In the genomic region with DNA sequence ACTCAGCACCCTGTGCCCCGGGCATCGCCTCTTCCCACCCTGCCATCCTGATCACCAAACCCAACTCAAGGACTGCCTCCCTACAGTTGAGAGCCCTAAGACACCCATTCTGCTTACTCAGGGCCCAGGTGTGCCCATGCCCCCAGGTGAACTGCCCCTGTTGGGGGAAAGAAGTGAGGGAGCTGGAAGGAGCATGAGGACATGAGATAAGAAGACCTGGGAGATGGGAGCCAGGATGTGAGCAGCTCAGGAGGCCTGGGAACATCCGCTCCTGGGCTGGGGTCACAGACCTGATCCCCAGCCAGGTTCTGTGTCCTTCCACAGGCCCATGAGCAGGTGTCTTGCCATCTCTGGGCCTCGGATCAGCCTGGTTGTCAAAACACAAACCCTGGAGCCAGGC, we compare ENCODE assay signal across 21 cellular contexts. TPM values are rescaled to one million over a fixed set of nuclear protein-coding genes. Genes with fewer than 3 reads are reported as not detected.
DNase-seq lines count a peak whose midpoint lies in the region; ATAC-seq, FAIRE-seq and TF ChIP-seq lines count a peak whose summit lies in the region.
"Had no signal": no experiment of that assay in that cellular context is flagged by ENCODE, and none has a peak within 500 bp of the region (broad histone marks: within the 10 kb centered on the region; RNA-seq: fewer than 3 reads in every experiment).

No MANE protein-coding gene starts in this region.

- no peaks in the 10 kb centered on the region for H3K27me3 Mint-ChIP-seq in mesothelial cell of epicardium (ENCODE audit: low read depth)

- H3K14ac ChIP-seq in H1 (ENCODE audit: insufficient read length), result no peak overlapping the region

- no peak overlapping the region for H3K27ac Mint-ChIP-seq in mesothelial cell of epicardium
- H3K27ac Mint-ChIP-seq: activated CD4-positive, alpha-beta T cell treated with anti-CD3 and anti-CD28 coated beads, Interleukin-2, amount 10 ng/mL, durations not matched to agents 24 days and 14 days had no signal

- H2BK20ac ChIP-seq in H1 (ENCODE audit: low read length), result no peak overlapping the region

- no peaks in the 10 kb centered on the region for H3K9me3 Mint-ChIP-seq in mesothelial cell of epicardium
- H3K9me3 Mint-ChIP-seq: activated CD4-positive, alpha-beta T cell treated with anti-CD3 and anti-CD28 coated beads, Interleukin-2, amount 10 ng/mL, durations not matched to agents 24 days and 14 days; activated naive CD4-positive, alpha-beta T cell treated with anti-CD3 and anti-CD28 coated beads, Interleukin-2, amount 50 U/mL, for 72 hours; CD8-positive, alpha-beta memory T cell; naive thymus-derived CD4-positive, alpha-beta T cell had no signal

- H2AFZ ChIP-seq in H1 (ENCODE audit: low read length) (no peak overlapping the region), osteoblast (ENCODE audit: low read length) (no peak overlapping the region)

- H3K79me1 ChIP-seq in H1 (ENCODE audit: low read depth, low read length), result no peaks in the 10 kb centered on the region

- ATAC-seq in upper lobe of left lung (ENCODE audit: low FRiP score in 2 of 2), result no peak
- ATAC-seq: activated naive CD4-positive, alpha-beta T cell treated with anti-CD3 and anti-CD28 coated beads, Interleukin-2, amount 50 U/mL, for 72 hours; naive thymus-derived CD4-positive, alpha-beta T cell had no signal

- no peak overlapping the region for H4K8ac ChIP-seq in H1 (ENCODE audit: extremely low read depth, insufficient read depth, low read length)

- H3K9ac ChIP-seq in H1 (replicated peaks in 1 of 4; ENCODE audit: extremely low read depth in 1 of 4, low read depth in 3 of 4, low read length in 3 of 4), result no peak overlapping the region

- H3K79me2 ChIP-seq in H1 (ENCODE audit: control insufficient read depth in 1 of 2, insufficient read depth in 2 of 2, low read length in 2 of 2) (no peaks in the 10 kb centered on the region), osteoblast (ENCODE audit: insufficient read depth, low read length) (no peaks in the 10 kb centered on the region)

- intact Hi-C loops in left ventricle myocardium inferior (cut with micrococcal nuclease), result no loop called here
- intact Hi-C loops in cardiac septum (cut with DNase I), result no loop called here

- peak overlapping the region; percentile 75 for H4K91ac ChIP-seq in H1 (replicated peaks; ENCODE audit: insufficient read length, low read length)

- peaks cover 4% of the 10 kb centered on the region for H3K36me3 Mint-ChIP-seq in mesothelial cell of epicardium
- H3K36me3 Mint-ChIP-seq: activated naive CD4-positive, alpha-beta T cell treated with anti-CD3 and anti-CD28 coated beads, Interleukin-2, amount 50 U/mL, for 72 hours; CD8-positive, alpha-beta memory T cell; naive thymus-derived CD4-positive, alpha-beta T cell had no signal

- no peak overlapping the region for H2BK15ac ChIP-seq in H1 (ENCODE audit: low read length)

- no peaks in the 10 kb centered on the region for H3K23me2 ChIP-seq in H1 (ENCODE audit: low read depth, low read length)

- DNase-seq in left ventricle myocardium inferior (no peak), cardiac septum (ENCODE audit: low spot score) (no peak), H1 (ENCODE audit: low read depth in 1 of 2, low spot score in 2 of 2) (no peak), osteoblast (ENCODE audit: insufficient read length, low spot score, missing footprints) (peak; percentile 84), upper lobe of left lung (no peak), glomerular visceral epithelial cell (ENCODE audit: extremely low spot score) (no peak), mesothelial cell of epicardium (ENCODE audit: low spot score in 2 of 2, unreplicated experiment in 2 of 2) (no peak), KBM-7 (no peak)
- DNase-seq: activated CD4-positive, alpha-beta T cell treated with anti-CD3 and anti-CD28 coated beads, Interleukin-2, amount 10 ng/mL, durations not matched to agents 24 days and 14 days; CD8-positive, alpha-beta memory T cell; cortex of kidney; DMS79 treated with DMSO at 0.1 percent for 48 hours; glutamatergic neuron; naive thymus-derived CD4-positive, alpha-beta T cell; NCI-H1417 treated with DMSO at 0.1 percent for 48 hours; NCI-H526 treated with DMSO at 0.1 percent for 48 hours; OCI-M1; stimulated activated CD4-positive, alpha-beta T cell treated with anti-CD3 and anti-CD28 coated beads, Interleukin-4, amount 100 ng/mL, for 4 hours had no signal

- CTCF ChIA-PET in H1 (lab: Charles Lee; ENCODE audit: partially characterized antibody), result interaction anchor here (0.7 to 64.6 kb wide), 9 partner anchors 17 to 86 kb away, joined by 3 to 2442 read pairs (median 3); a partner anchor contains a TSS

- H3K27ac ChIP-seq in left ventricle myocardium inferior (replicated peaks) (peak overlapping the region; percentile 90), H1 (ENCODE audit: low read depth, low read length) (no peak overlapping the region), osteoblast (ENCODE audit: low read depth, low read length) (peak overlapping the region; percentile 52), upper lobe of left lung (peak overlapping the region in 3 of 4 donors; percentile 66 to 90 (median 77))

- H4K5ac ChIP-seq in H1 (ENCODE audit: insufficient read length, low read depth, low read length), result no peak overlapping the region

- no peak overlapping the region for H3K56ac ChIP-seq in H1 (replicated peaks; ENCODE audit: insufficient read length, low read depth, low read length)

- no peak for TF ChIP-seq RAD21 in H1 (IDR thresholded peaks at IDR 0.05 in 1 of 2, conservative IDR thresholded peaks at IDR 0.05 in 1 of 2; ENCODE audit: low read depth in 2 of 2, low read length in 2 of 2)

- no peak overlapping the region for H2BK12ac ChIP-seq in H1 (ENCODE audit: low read depth, low read length)

- H3K4me3 Mint-ChIP-seq in mesothelial cell of epicardium, result no peak overlapping the region
- H3K4me3 Mint-ChIP-seq: activated CD4-positive, alpha-beta T cell treated with anti-CD3 and anti-CD28 coated beads, Interleukin-2, amount 10 ng/mL, durations not matched to agents 24 days and 14 days; CD8-positive, alpha-beta memory T cell; naive thymus-derived CD4-positive, alpha-beta T cell had no signal

- FAIRE-seq in H1 (lab: Jason Lieb, UNC), result no peak

- in situ Hi-C loops in KBM-7 (cut with MboI; ENCODE audit: low pct_unique_long_range_greater_than_20kb, low sequenced_read_pairs), result no loop called here

- 87% methylated on average over 4 of the region's 4 CpGs; no CpG with 5 or more reads in 1 of the 2 experiments for WGBS in H1 (ENCODE audit: extremely low coverage in 1 of 2, insufficient coverage in 1 of 2, insufficient read length in 1 of 2, insufficient replicate concordance in 2 of 2, low coverage in 1 of 2, low lambda C conversion rate in 2 of 2, missing lambda C conversion rate in 1 of 2), 2 experiments
- WGBS in upper lobe of left lung, 2 donors, result 80 to 88% methylated on average over 4 of the region's 4 CpGs

- H2BK5ac ChIP-seq in H1 (ENCODE audit: low read depth, low read length), result no peak overlapping the region; the same call in 1 of the 2 replicates

- H3K9me3 ChIP-seq in left ventricle myocardium inferior (replicated peaks), result no peaks in the 10 kb centered on the region
- H3K9me3 ChIP-seq in H1 (ENCODE audit: insufficient read depth in 2 of 2, low read depth in 1 of 2, low read length in 1 of 2), result no peaks in the 10 kb centered on the region
- H3K9me3 ChIP-seq in osteoblast (ENCODE audit: low read depth, low read length), result no peaks in the 10 kb centered on the region
- H3K9me3 ChIP-seq in upper lobe of left lung, result no peaks in the 10 kb centered on the region
- H3K9me3 ChIP-seq: tibial nerve had no signal

- peaks cover 25% of the 10 kb centered on the region for H3K36me3 ChIP-seq in left ventricle myocardium inferior
- H3K36me3 ChIP-seq in H1 (ENCODE audit: control insufficient read depth in 2 of 4, insufficient read depth in 4 of 4, low read length in 3 of 4), result no peaks in the 10 kb centered on the region
- no peaks in the 10 kb centered on the region for H3K36me3 ChIP-seq in osteoblast (ENCODE audit: insufficient read depth, low read length)
- peaks cover 0 to 43% (median 23%) of the 10 kb centered on the region in 4 donors for H3K36me3 ChIP-seq in upper lobe of left lung

- POLR2A ChIA-PET in H1 (lab: Charles Lee; ENCODE audit: partially characterized antibody), result interaction anchor here (0.6 to 1.7 kb wide), 8 partner anchors 9 to 85 kb away, joined by 3 to 6 read pairs (median 4); a partner anchor contains a TSS

- no peak for TF ChIP-seq CTCF in left ventricle myocardium inferior (IDR thresholded peaks at IDR 0.05; ENCODE audit: borderline replicate concordance)
- no peak for TF ChIP-seq CTCF in H1 (IDR thresholded peaks at IDR 0.05; ENCODE audit: control extremely low read depth in 1 of 3, insufficient read depth in 1 of 3, low read depth in 1 of 3, low read length in 3 of 3)
- no peak for TF ChIP-seq CTCF in osteoblast (IDR thresholded peaks at IDR 0.05; ENCODE audit: extremely low read depth, low read depth, low read length)
- TF ChIP-seq CTCF in upper lobe of left lung (IDR thresholded peaks at IDR 0.05), result no peak
- TF ChIP-seq CTCF in mesothelial cell of epicardium (IDR thresholded peaks at IDR 0.05; ENCODE audit: unreplicated experiment), result no peak

- H2AK5ac ChIP-seq in H1 (ENCODE audit: low read depth, low read length), result no peak overlapping the region; the same call in 1 of the 2 replicates

- H3K4me3 ChIP-seq in left ventricle myocardium inferior (no peak overlapping the region), H1 (ENCODE audit: extremely low read depth in 1 of 4, insufficient read depth in 2 of 4, low read depth in 3 of 4, low read length in 4 of 4) (no peak overlapping the region), osteoblast (ENCODE audit: insufficient read depth, low read length) (no peak overlapping the region), upper lobe of left lung (no peak overlapping the region)
- H3K4me3 ChIP-seq: tibial nerve had no signal

- H3K4me1 Mint-ChIP-seq in mesothelial cell of epicardium, result peaks cover 41% of the 10 kb centered on the region

- no peak overlapping the region for H3K23ac ChIP-seq in H1 (ENCODE audit: insufficient read length)

- H3K4me1 ChIP-seq in left ventricle myocardium inferior (peaks cover 64% of the 10 kb centered on the region), H1 (replicated peaks in 1 of 4; ENCODE audit: control insufficient read depth in 3 of 4, insufficient read depth in 4 of 4, low read length in 3 of 4) (peaks cover 6 to 13% (median 7%) of the 10 kb centered on the region in 4 experiments), osteoblast (ENCODE audit: insufficient read depth, low read length) (peaks cover 28% of the 10 kb centered on the region), upper lobe of left lung (peaks cover 45 to 55% (median 48%) of the 10 kb centered on the region in 4 donors)

- no peak overlapping the region for H3K4me2 ChIP-seq in H1 (ENCODE audit: insufficient read depth in 1 of 2, low read depth in 2 of 2, low read length in 2 of 2)
- no peak overlapping the region for H3K4me2 ChIP-seq in osteoblast (ENCODE audit: insufficient read depth, low read length)

- no peak overlapping the region for H2BK120ac ChIP-seq in H1 (replicated peaks; ENCODE audit: low read depth, low read length)

- no peaks in the 10 kb centered on the region for H3K27me3 ChIP-seq in left ventricle myocardium inferior (ENCODE audit: low read depth)
- no peaks in the 10 kb centered on the region for H3K27me3 ChIP-seq in H1 (replicated peaks in 1 of 4; ENCODE audit: control insufficient read depth in 3 of 4, extremely low read depth in 1 of 4, insufficient read depth in 3 of 4, low read length in 3 of 4)
- no peaks in the 10 kb centered on the region for H3K27me3 ChIP-seq in osteoblast (ENCODE audit: insufficient read depth, low read length)
- H3K27me3 ChIP-seq in upper lobe of left lung, result no peaks in the 10 kb centered on the region
- H3K27me3 ChIP-seq: tibial nerve had no signal

- H3K4ac ChIP-seq in H1 (replicated peaks; ENCODE audit: insufficient read length, low read depth, low read length), result no peak overlapping the region

- TF ChIP-seq POLR2A in H1 (IDR thresholded peaks at IDR 0.05; ENCODE audit: control extremely low read depth in 1 of 2, low read depth in 2 of 2, low read length in 2 of 2) (no peak), upper lobe of left lung (IDR thresholded peaks at IDR 0.05) (no peak)

- no peak overlapping the region for H3K18ac ChIP-seq in H1 (ENCODE audit: extremely low read depth, low read length)

- no peaks in the 10 kb centered on the region for H4K20me1 ChIP-seq in H1 (replicated peaks in 1 of 2; ENCODE audit: control insufficient read depth in 1 of 2, insufficient read depth in 2 of 2, low read length in 2 of 2)
- no peaks in the 10 kb centered on the region for H4K20me1 ChIP-seq in osteoblast (ENCODE audit: insufficient read depth, low read length)

- TF ChIP-seq EP300 in H1 (IDR thresholded peaks at IDR 0.05; ENCODE audit: borderline replicate concordance in 1 of 2, low read depth in 2 of 2, low read length in 2 of 2) (no peak), upper lobe of left lung (IDR thresholded peaks at IDR 0.05) (no peak)

RNA-seq across cellular contexts. Expression of a gene that starts 6.6 kb away (rescaled TPM):
- total RNA-seq in left ventricle myocardium inferior (34.8 TPM), cardiac septum (26.3 TPM), osteoblast (3.5 and 4.3 TPM in 2 replicates), upper lobe of left lung (10 to 100 TPM; 19.0 to 94.0 (median 52.1) TPM), mesothelial cell of epicardium (18.0 to 20.9 TPM (median 19.4 TPM) in 3 replicates)
- 6.7 and 9.4 TPM in 2 replicates for total RNA-seq in H1 (2021; fragmentation: NEBNext Ultra II Directional; extraction: Animal tissue kit (Norgen Biotek cat#: 25700))
- 5.0 and 5.2 TPM in 2 replicates for polyA plus RNA-seq in H1 (2011; rRNA removed)
- 6.0 TPM for polyA plus RNA-seq in H1 (2011; cell fraction: cytosol; rRNA removed)
- polyA plus RNA-seq in H1 (2011; cell fraction: nucleus; rRNA removed), result 31.6 TPM
- 4.1 to 5.7 TPM (median 5.2 TPM) in 4 replicates for polyA plus RNA-seq in H1 (2012, experiment 1 of 2)
- polyA plus RNA-seq in H1 (2012, experiment 2 of 2), result 3.1 TPM
- polyA plus RNA-seq in H1 (2013, experiment 1 of 2), result 4.2 TPM
- 3.9 TPM for polyA plus RNA-seq in H1 (2013, experiment 2 of 2)
- 5.2 and 8.0 TPM in 2 replicates for polyA minus RNA-seq in H1 (2011; rRNA and poly(A)+ RNA removed)
- 1.8 TPM for polyA minus RNA-seq in H1 (2011; cell fraction: cytosol; rRNA and poly(A)+ RNA removed)
- 16.2 TPM for polyA minus RNA-seq in H1 (2011; cell fraction: nucleus; rRNA and poly(A)+ RNA removed)

RNA-seq across cellular contexts. Expression of a gene that starts 20.9 kb away (rescaled TPM):
- 25.3 TPM for total RNA-seq in left ventricle myocardium inferior
- total RNA-seq in cardiac septum, result 20.7 TPM
- total RNA-seq in H1 (2021; fragmentation: NEBNext Ultra II Directional; extraction: Animal tissue kit (Norgen Biotek cat#: 25700)), result 14.0 and 14.1 TPM in 2 replicates
- 9.5 and 12.1 TPM in 2 replicates for polyA plus RNA-seq in H1 (2011; rRNA removed)
- 9.6 TPM for polyA plus RNA-seq in H1 (2011; cell fraction: cytosol; rRNA removed)
- polyA plus RNA-seq in H1 (2011; cell fraction: nucleus; rRNA removed), result 16.1 TPM
- polyA plus RNA-seq in H1 (2012, experiment 1 of 2), result 8.3 to 11.4 TPM (median 10.2 TPM) in 4 replicates
- polyA plus RNA-seq in H1 (2012, experiment 2 of 2), result 8.6 TPM
- polyA plus RNA-seq in H1 (2013, experiment 1 of 2), result 9.4 TPM
- 10.8 TPM for polyA plus RNA-seq in H1 (2013, experiment 2 of 2)
- polyA minus RNA-seq in H1 (2011; rRNA and poly(A)+ RNA removed), result 7.2 and 7.3 TPM in 2 replicates
- 6.8 TPM for polyA minus RNA-seq in H1 (2011; cell fraction: cytosol; rRNA and poly(A)+ RNA removed)
- polyA minus RNA-seq in H1 (2011; cell fraction: nucleus; rRNA and poly(A)+ RNA removed), result 7.3 TPM
- total RNA-seq in osteoblast, result 18.0 and 19.2 TPM in 2 replicates
- total RNA-seq in upper lobe of left lung, result 10 to 100 TPM; 26.5 to 36.5 (median 33.9) TPM
- 25.3 to 27.7 TPM (median 27.0 TPM) in 3 replicates for total RNA-seq in mesothelial cell of epicardium

RNA-seq across cellular contexts. Expression of a gene that starts 26.8 kb away (rescaled TPM):
- total RNA-seq in left ventricle myocardium inferior (0.49 TPM), cardiac septum (0.24 TPM), osteoblast (not detected in 2 replicates), upper lobe of left lung (1 to 10 TPM in 2 of 6 donors, under 1 TPM in 2, not detected in 2; 0.14 to 2.1 (median 0.83) TPM), mesothelial cell of epicardium (0.11 to 0.51 TPM (median 0.29 TPM) in 3 replicates)
- not detected in 2 replicates for total RNA-seq in H1 (2021; fragmentation: NEBNext Ultra II Directional; extraction: Animal tissue kit (Norgen Biotek cat#: 25700))
- polyA plus RNA-seq in H1 (2011; rRNA removed), result not detected in 2 replicates
- not detected for polyA plus RNA-seq in H1 (2011; cell fraction: cytosol; rRNA removed)
- polyA plus RNA-seq in H1 (2011; cell fraction: nucleus; rRNA removed), result not detected
- not detected in 4 replicates for polyA plus RNA-seq in H1 (2012, experiment 1 of 2)
- polyA plus RNA-seq in H1 (2012, experiment 2 of 2), result not detected
- polyA plus RNA-seq in H1 (2013, experiment 1 of 2), result not detected
- polyA plus RNA-seq in H1 (2013, experiment 2 of 2), result not detected
- 0.29 TPM in 1 of 2 replicates, not detected in the other for polyA minus RNA-seq in H1 (2011; rRNA and poly(A)+ RNA removed)
- not detected for polyA minus RNA-seq in H1 (2011; cell fraction: cytosol; rRNA and poly(A)+ RNA removed)
- not detected for polyA minus RNA-seq in H1 (2011; cell fraction: nucleus; rRNA and poly(A)+ RNA removed)
- total RNA-seq: activated naive CD4-positive, alpha-beta T cell treated with anti-CD3 and anti-CD28 coated beads, Interleukin-2, amount 50 U/mL, for 72 hours; CD8-positive, alpha-beta memory T cell; lung microvascular endothelial cell; naive thymus-derived CD4-positive, alpha-beta T cell had no signal
- polyA plus RNA-seq: CD8-positive, alpha-beta memory T cell; naive thymus-derived CD4-positive, alpha-beta T cell had no signal

RNA-seq across cellular contexts. Expression of a gene that starts 46.3 kb away (rescaled TPM):
- total RNA-seq in left ventricle myocardium inferior (24.2 TPM), cardiac septum (21.0 TPM), osteoblast (15.6 and 17.1 TPM in 2 replicates), upper lobe of left lung (10 to 100 TPM in 5 of 6 donors, 1 to 10 TPM in 1; 6.5 to 28.0 (median 16.4) TPM), mesothelial cell of epicardium (36.8 to 40.4 TPM (median 39.6 TPM) in 3 replicates)
- total RNA-seq in H1 (2021; fragmentation: NEBNext Ultra II Directional; extraction: Animal tissue kit (Norgen Biotek cat#: 25700)), result 49.6 and 60.5 TPM in 2 replicates
- 3.1 and 6.4 TPM in 2 replicates for polyA plus RNA-seq in H1 (2011; rRNA removed)
- 10.7 TPM for polyA plus RNA-seq in H1 (2011; cell fraction: cytosol; rRNA removed)
- 2.6 TPM for polyA plus RNA-seq in H1 (2011; cell fraction: nucleus; rRNA removed)
- 14.1 to 34.7 TPM (median 17.7 TPM) in 4 replicates for polyA plus RNA-seq in H1 (2012, experiment 1 of 2)
- polyA plus RNA-seq in H1 (2012, experiment 2 of 2), result 1.4 TPM
- 34.2 TPM for polyA plus RNA-seq in H1 (2013, experiment 1 of 2)
- 34.5 TPM for polyA plus RNA-seq in H1 (2013, experiment 2 of 2)
- polyA minus RNA-seq in H1 (2011; rRNA and poly(A)+ RNA removed), result 9.4 and 14.2 TPM in 2 replicates
- polyA minus RNA-seq in H1 (2011; cell fraction: cytosol; rRNA and poly(A)+ RNA removed), result 7.8 TPM
- 25.2 TPM for polyA minus RNA-seq in H1 (2011; cell fraction: nucleus; rRNA and poly(A)+ RNA removed)
